In genomic region chr15:40959331-40960141, GRCh38 we compare ENCODE assay signal across 21 cellular contexts. TPM values are rescaled to one million over a fixed set of nuclear protein-coding genes. Genes with fewer than 3 reads are reported as not detected.
DNase-seq lines count a peak whose midpoint lies in the region; ATAC-seq and TF ChIP-seq lines count a peak whose summit lies in the region.
"Had no signal": no experiment of that assay in that cellular context is flagged by ENCODE, and none has a peak within 500 bp of the region (broad histone marks: within the 10 kb centered on the region; RNA-seq: fewer than 3 reads in every experiment).

No MANE protein-coding gene starts in this region.

- TF ChIP-seq CTCF in mesothelial cell of epicardium (IDR thresholded peaks at IDR 0.05; ENCODE audit: unreplicated experiment) (no peak), type B pancreatic cell (conservative IDR thresholded peaks at IDR 0.05) (no peak), ovary (IDR thresholded peaks at IDR 0.05) (no peak)

- no peak overlapping the region for H3K27ac ChIP-seq in ovary
- H3K27ac ChIP-seq: A549, PC-9, upper lobe of right lung had no signal

- no peaks in the 10 kb centered on the region for H3K27me3 ChIP-seq in ovary
- H3K27me3 ChIP-seq: upper lobe of right lung had no signal

- 48 to 64% (median 48%) methylated on average over 22 of the region's 22 CpGs for WGBS in ovary, 3 donors

- ATAC-seq in GM18498 (IDR thresholded peaks at IDR 0.05; ENCODE audit: unreplicated experiment) (no peak), GM21528 (IDR thresholded peaks at IDR 0.05; ENCODE audit: low FRiP score, unreplicated experiment) (no peak)
- ATAC-seq: A549; activated T-cell treated with anti-CD3 and anti-CD28 coated beads, Interleukin-2, amount 50 U/mL, for 4 hours; SK-N-SH treated with all-trans-retinoic acid at 6 μM for 48 hours; upper lobe of right lung had no signal

- H3K9me3 ChIP-seq in ovary, result no peaks in the 10 kb centered on the region
- H3K9me3 ChIP-seq: A549, upper lobe of right lung had no signal

- H3K4me3 Mint-ChIP-seq in activated naive CD4-positive, alpha-beta T cell treated with anti-CD3 and anti-CD28 coated beads, Interleukin-2, amount 10 ng/mL, durations not matched to agents 7 days and 5 days, result no peak overlapping the region
- H3K4me3 Mint-ChIP-seq in activated naive CD8-positive, alpha-beta T cell treated with anti-CD3 and anti-CD28 coated beads for 36 hours, result no peak overlapping the region
- H3K4me3 Mint-ChIP-seq in mesothelial cell of epicardium, result no peak overlapping the region
- peak overlapping the region; percentile 57 for H3K4me3 Mint-ChIP-seq in type B pancreatic cell
- H3K4me3 Mint-ChIP-seq: activated T-cell treated with anti-CD3 and anti-CD28 coated beads, Interleukin-2, amount 50 U/mL, for 4 hours; CD4-positive, alpha-beta T cell had no signal

- no peaks in the 10 kb centered on the region for H3K4me1 ChIP-seq in ovary (ENCODE audit: insufficient read depth)

- peak; percentile 13 for DNase-seq in activated naive CD4-positive, alpha-beta T cell treated with anti-CD3 and anti-CD28 coated beads, Interleukin-2, amount 10 ng/mL, durations not matched to agents 7 days and 5 days
- no peak for DNase-seq in activated naive CD4-positive, alpha-beta T cell treated with Interleukin-2 at 50 U/mL for 16 hours
- no peak for DNase-seq in activated naive CD8-positive, alpha-beta T cell treated with anti-CD3 and anti-CD28 coated beads for 36 hours
- no peak for DNase-seq in mesothelial cell of epicardium (ENCODE audit: low spot score in 2 of 2, unreplicated experiment in 2 of 2)
- no peak for DNase-seq in type B pancreatic cell (ENCODE audit: extremely low spot score, unreplicated experiment)
- DNase-seq in ovary, result no peak
- DNase-seq: activated CD4-positive, alpha-beta T cell treated with anti-CD3 and anti-CD28 coated beads, Interleukin-2, amount 50 U/mL, for 1 hour; activated T-cell treated with anti-CD3 and anti-CD28 coated beads, Interleukin-2, amount 50 U/mL, for 4 hours; caudate nucleus; CD4-positive, alpha-beta T cell; effector CD4-positive, alpha-beta T cell; NCI-H1930; NCI-H524; PC-9; stimulated activated naive CD4-positive, alpha-beta T cell; upper lobe of right lung had no signal

- peaks cover 10% of the 10 kb centered on the region for H3K27me3 Mint-ChIP-seq in activated naive CD4-positive, alpha-beta T cell treated with anti-CD3 and anti-CD28 coated beads, Interleukin-2, amount 10 ng/mL, durations not matched to agents 7 days and 5 days
- H3K27me3 Mint-ChIP-seq in activated naive CD8-positive, alpha-beta T cell treated with anti-CD3 and anti-CD28 coated beads for 36 hours, result no peaks in the 10 kb centered on the region
- H3K27me3 Mint-ChIP-seq in mesothelial cell of epicardium (ENCODE audit: low read depth) (peaks cover under 1% of the 10 kb centered on the region), type B pancreatic cell (no peaks in the 10 kb centered on the region)

- CTCF ChIA-PET in activated naive CD4-positive, alpha-beta T cell treated with anti-CD3 and anti-CD28 coated beads, Interleukin-2, amount 10 ng/mL, durations not matched to agents 7 days and 5 days (lab: Charles Lee), result no interaction called here

- no peak for TF ChIP-seq POLR2A in ovary (IDR thresholded peaks at IDR 0.05)

- intact Hi-C loops in ovary (cut with DNase I), result no loop called here

- no peak overlapping the region for H3K4me3 ChIP-seq in ovary
- H3K4me3 ChIP-seq: A549, PC-9, upper lobe of right lung had no signal

- H3K27ac Mint-ChIP-seq in activated naive CD4-positive, alpha-beta T cell treated with anti-CD3 and anti-CD28 coated beads, Interleukin-2, amount 10 ng/mL, durations not matched to agents 7 days and 5 days, result no peak overlapping the region
- peak overlapping the region; percentile 18 for H3K27ac Mint-ChIP-seq in activated naive CD8-positive, alpha-beta T cell treated with anti-CD3 and anti-CD28 coated beads for 36 hours
- H3K27ac Mint-ChIP-seq in mesothelial cell of epicardium, result peak overlapping the region; percentile 10
- H3K27ac Mint-ChIP-seq in type B pancreatic cell, result peak overlapping the region; percentile 36
- H3K27ac Mint-ChIP-seq: CD4-positive, alpha-beta T cell had no signal

- no peaks in the 10 kb centered on the region for H3K36me3 ChIP-seq in ovary
- H3K36me3 ChIP-seq: upper lobe of right lung had no signal

- H3K4me1 Mint-ChIP-seq in activated naive CD4-positive, alpha-beta T cell treated with anti-CD3 and anti-CD28 coated beads, Interleukin-2, amount 10 ng/mL, durations not matched to agents 7 days and 5 days, result peaks cover 15% of the 10 kb centered on the region
- H3K4me1 Mint-ChIP-seq in activated naive CD8-positive, alpha-beta T cell treated with anti-CD3 and anti-CD28 coated beads for 36 hours, result peaks cover 26% of the 10 kb centered on the region
- H3K4me1 Mint-ChIP-seq in mesothelial cell of epicardium, result peaks cover 6% of the 10 kb centered on the region
- peaks cover 22% of the 10 kb centered on the region for H3K4me1 Mint-ChIP-seq in type B pancreatic cell (ENCODE audit: unreplicated experiment)

- peaks cover 6% of the 10 kb centered on the region for H3K36me3 Mint-ChIP-seq in activated naive CD4-positive, alpha-beta T cell treated with anti-CD3 and anti-CD28 coated beads, Interleukin-2, amount 10 ng/mL, durations not matched to agents 7 days and 5 days
- H3K36me3 Mint-ChIP-seq in activated naive CD8-positive, alpha-beta T cell treated with anti-CD3 and anti-CD28 coated beads for 36 hours, result peaks cover 22% of the 10 kb centered on the region
- H3K36me3 Mint-ChIP-seq in mesothelial cell of epicardium (peaks cover 2% of the 10 kb centered on the region), type B pancreatic cell (no peaks in the 10 kb centered on the region)

- no peaks in the 10 kb centered on the region for H3K9me3 Mint-ChIP-seq in activated naive CD4-positive, alpha-beta T cell treated with anti-CD3 and anti-CD28 coated beads, Interleukin-2, amount 10 ng/mL, durations not matched to agents 7 days and 5 days
- no peaks in the 10 kb centered on the region for H3K9me3 Mint-ChIP-seq in activated naive CD8-positive, alpha-beta T cell treated with anti-CD3 and anti-CD28 coated beads for 36 hours
- H3K9me3 Mint-ChIP-seq in mesothelial cell of epicardium, result peaks cover 4% of the 10 kb centered on the region
- no peaks in the 10 kb centered on the region for H3K9me3 Mint-ChIP-seq in type B pancreatic cell
- H3K9me3 Mint-ChIP-seq: activated T-cell treated with anti-CD3 and anti-CD28 coated beads, Interleukin-2, amount 50 U/mL, for 4 hours; CD4-positive, alpha-beta T cell had no signal

- TF ChIP-seq EP300 in ovary (IDR thresholded peaks at IDR 0.05), result no peak

RNA-seq across cellular contexts. Expression of gene CHAC1, which starts 6.3 kb away (rescaled TPM):
- total RNA-seq in activated naive CD8-positive, alpha-beta T cell treated with anti-CD3 and anti-CD28 coated beads for 36 hours, result 10 to 100 TPM; 43.9 to 45.8 TPM
- total RNA-seq in mesothelial cell of epicardium (2.7 to 3.2 TPM (median 3.1 TPM) in 3 replicates), type B pancreatic cell (ENCODE audit: low replicate concordance) (7.8 and 12.9 TPM in 2 replicates), ovary (100 to 1,000 TPM in 1 of 7 donors, 10 to 100 TPM in 2, 1 to 10 TPM in 2, under 1 TPM in 2; 0.50 to 146 (median 2.6) TPM)
- 1 to 10 TPM in 1 of 2 donors, under 1 TPM in 1; 0.18 to 1.0 TPM for polyA plus RNA-seq in ovary

RNA-seq across cellular contexts. Expression of gene DLL4, which starts 30.4 kb away (rescaled TPM):
- total RNA-seq in activated naive CD8-positive, alpha-beta T cell treated with anti-CD3 and anti-CD28 coated beads for 36 hours, result not detected
- total RNA-seq in mesothelial cell of epicardium (0.20 to 0.31 TPM (median 0.24 TPM) in 3 replicates), type B pancreatic cell (ENCODE audit: low replicate concordance) (2.9 and 5.9 TPM in 2 replicates), ovary (10 to 100 TPM in 1 of 7 donors, 1 to 10 TPM in 6; 2.6 to 10.7 (median 7.9) TPM)
- polyA plus RNA-seq in ovary, result 10 to 100 TPM in 1 of 2 donors, 1 to 10 TPM in 1; 4.1 to 15.7 TPM
- total RNA-seq: Daoy had no signal
